8 cellular contexts compared by ENCODE assay signal in genomic region chr9:25964239-25964638, GRCh38.
DNase-seq lines count a peak whose midpoint lies in the region; ATAC-seq and TF ChIP-seq lines count a peak whose summit lies in the region.

No MANE protein-coding gene starts in this region.

- no peak overlapping the region for H3K4me3 Mint-ChIP-seq in stimulated activated effector memory CD8-positive, alpha-beta T cell treated with anti-CD3 and anti-CD28 coated beads, Interleukin-12 subunit alpha, Interleukin-12 subunit beta, amount 100 ng/mL, for 72 hours

- H3K9me3 Mint-ChIP-seq in stimulated activated effector memory CD8-positive, alpha-beta T cell treated with anti-CD3 and anti-CD28 coated beads, Interleukin-12 subunit alpha, Interleukin-12 subunit beta, amount 100 ng/mL, for 72 hours, result peaks cover 17% of the 10 kb centered on the region

- no peak for TF ChIP-seq POLR2A in esophagus squamous epithelium (IDR thresholded peaks at IDR 0.05)

- no peaks in the 10 kb centered on the region for H3K4me1 Mint-ChIP-seq in stimulated activated effector memory CD8-positive, alpha-beta T cell treated with anti-CD3 and anti-CD28 coated beads, Interleukin-12 subunit alpha, Interleukin-12 subunit beta, amount 100 ng/mL, for 72 hours

- H3K27ac ChIP-seq in WERI-Rb-1, result no peak overlapping the region
- H3K27ac ChIP-seq in esophagus squamous epithelium, result no peak overlapping the region

- TF ChIP-seq CTCF in WERI-Rb-1 (IDR thresholded peaks at IDR 0.05; ENCODE audit: low read depth, low read length) (peak; percentile 75), esophagus squamous epithelium (IDR thresholded peaks at IDR 0.05) (peak in 3 of 6 experiments; percentile 18 to 31 (median 19))

- WGBS in esophagus squamous epithelium, 2 donors, result 31 to 44% methylated on average over 3 of the region's 3 CpGs

- peak; percentile 81 for ATAC-seq in GM21717 (IDR thresholded peaks at IDR 0.05; ENCODE audit: unreplicated experiment)
- ATAC-seq in stimulated activated effector memory CD8-positive, alpha-beta T cell treated with anti-CD3 and anti-CD28 coated beads, Interleukin-12 subunit alpha, Interleukin-12 subunit beta, amount 100 ng/mL, for 72 hours, result no peak

- no peak overlapping the region for H3K27ac Mint-ChIP-seq in stimulated activated effector memory CD8-positive, alpha-beta T cell treated with anti-CD3 and anti-CD28 coated beads, Interleukin-12 subunit alpha, Interleukin-12 subunit beta, amount 100 ng/mL, for 72 hours

- no peaks in the 10 kb centered on the region for H3K36me3 Mint-ChIP-seq in stimulated activated effector memory CD8-positive, alpha-beta T cell treated with anti-CD3 and anti-CD28 coated beads, Interleukin-12 subunit alpha, Interleukin-12 subunit beta, amount 100 ng/mL, for 72 hours

- no peaks in the 10 kb centered on the region for H3K4me1 ChIP-seq in esophagus squamous epithelium

- no peaks in the 10 kb centered on the region for H3K9me3 ChIP-seq in WERI-Rb-1 (ENCODE audit: severe bottlenecking)
- H3K9me3 ChIP-seq in esophagus squamous epithelium, result peaks cover 0 to 7% (median 0%) of the 10 kb centered on the region in 3 donors

- intact Hi-C loops in esophagus squamous epithelium (cut with DNase I), result no loop called here

- H3K4me3 ChIP-seq in WERI-Rb-1 (ENCODE audit: low read depth, low read length) (no peak overlapping the region), esophagus squamous epithelium (no peak overlapping the region)

- H3K36me3 ChIP-seq in WERI-Rb-1, result no peaks in the 10 kb centered on the region
- H3K36me3 ChIP-seq in esophagus squamous epithelium, result no peaks in the 10 kb centered on the region

- peak; percentile 49 for DNase-seq in D341Med (ENCODE audit: low spot score)
- DNase-seq in NCI-H1092 treated with DMSO at 0.1 percent for 48 hours (lab: John Stamatoyannopoulos, UW), result peak; percentile 63
- peak; percentile 53 for DNase-seq in WERI-Rb-1
- peak; percentile 72 for DNase-seq in iris pigment epithelial cell (ENCODE audit: low read depth)
- DNase-seq in GM19240 (ENCODE audit: insufficient read length, low spot score), result no peak
- DNase-seq in esophagus squamous epithelium (lab: John Stamatoyannopoulos, UW), result no peak
- DNase-seq in stimulated activated effector memory CD8-positive, alpha-beta T cell treated with anti-CD3 and anti-CD28 coated beads, Interleukin-12 subunit alpha, Interleukin-12 subunit beta, amount 100 ng/mL, for 72 hours (ENCODE audit: low spot score in 2 of 2), result no peak

- peaks cover 24% of the 10 kb centered on the region for H3K27me3 ChIP-seq in WERI-Rb-1 (ENCODE audit: insufficient read depth, low read depth, severe bottlenecking)
- no peaks in the 10 kb centered on the region for H3K27me3 ChIP-seq in esophagus squamous epithelium

Comparison
In these comparisons a context has a peak if more than half of its experiments do, and no peak if none do; other contexts are left out.
1. DNase-seq: peak in D341Med (single experiment), NCI-H1092 treated with DMSO at 0.1 percent for 48 hours (single experiment), WERI-Rb-1 (single experiment) and iris pigment epithelial cell (single experiment); none in GM19240 (single experiment), esophagus squamous epithelium (single experiment) and stimulated activated effector memory CD8-positive, alpha-beta T cell treated with anti-CD3 and anti-CD28 coated beads, Interleukin-12 subunit alpha, Interleukin-12 subunit beta, amount 100 ng/mL, for 72 hours (0 of 2).